ENCODE assay signal across 13 cellular contexts in genomic region chr22:39839917-39840510, GRCh38. TPM values are rescaled to one million over a fixed set of nuclear protein-coding genes. Genes with fewer than 3 reads are reported as not detected.
A peak's percentile ranks its signal among the peaks of the same experiment; 100 is the strongest.
DNase-seq lines count a peak whose midpoint lies in the region; ATAC-seq and TF ChIP-seq lines count a peak whose summit lies in the region.
"Had no signal": no experiment of that assay in that cellular context is flagged by ENCODE, and none has a peak within 500 bp of the region (broad histone marks: within the 10 kb centered on the region; RNA-seq: fewer than 3 reads in every experiment).

No MANE protein-coding gene starts in this region.

- no peaks in the 10 kb centered on the region for H3K27me3 Mint-ChIP-seq in activated B cell treated with CpG ODN at 0.5 μM for 24 hours
- H3K27me3 Mint-ChIP-seq in activated naive CD8-positive, alpha-beta T cell treated with anti-CD3 and anti-CD28 coated beads, Interleukin-2, amount 50 U/mL, for 24 hours = no peaks in the 10 kb centered on the region

- POLR2A ChIA-PET in activated B cell treated with CpG ODN at 0.5 μM for 24 hours (lab: Charles Lee) = interaction anchor here (0.6 to 2.2 kb wide), 4 partner anchors 9 to 204 kb away, joined by 4 to 8 read pairs (median 4); no protein-coding TSS in a partner anchor

- DNase-seq in activated B cell treated with CpG ODN at 0.5 μM for 24 hours = no peak
- peak; percentile 31 for DNase-seq in activated naive CD8-positive, alpha-beta T cell treated with anti-CD3 and anti-CD28 coated beads, Interleukin-2, amount 50 U/mL, for 24 hours
- peak in 1 of 2 donors; percentile 56 for DNase-seq in stimulated activated effector memory CD8-positive, alpha-beta T cell treated with anti-CD3 and anti-CD28 coated beads, Interleukin-12 subunit alpha, Interleukin-12 subunit beta, amount 100 ng/mL, for 72 hours (ENCODE audit: low spot score in 2 of 2)
- DNase-seq in SKM-1 (lab: John Stamatoyannopoulos, UW; ENCODE audit: unreplicated experiment) = no peak
- DNase-seq in NCI-H1694 treated with DMSO at 0.1 percent for 48 hours (lab: John Stamatoyannopoulos, UW) = no peak
- DNase-seq in activated gamma-delta T cell treated with Interleukin-2 at 50 U/mL for 16 hours = no peak
- DNase-seq: head of caudate nucleus, left ventricle myocardium superior, NCI-H2081, T1000 had no signal

- ATAC-seq in activated B cell treated with CpG ODN at 0.5 μM for 24 hours (ENCODE audit: low read depth) = peak; percentile 52
- peak; percentile 100 for ATAC-seq in activated naive CD8-positive, alpha-beta T cell treated with anti-CD3 and anti-CD28 coated beads, Interleukin-2, amount 50 U/mL, for 24 hours
- peak; percentile 100 for ATAC-seq in stimulated activated effector memory CD8-positive, alpha-beta T cell treated with anti-CD3 and anti-CD28 coated beads, Interleukin-12 subunit alpha, Interleukin-12 subunit beta, amount 100 ng/mL, for 72 hours
- ATAC-seq: left ventricle myocardium superior had no signal

- no peaks in the 10 kb centered on the region for H3K36me3 ChIP-seq in KOPT-K1 (ENCODE audit: insufficient read depth, low read length)

- no peak for TF ChIP-seq CTCF in activated B cell treated with CpG ODN at 0.5 μM for 24 hours (IDR thresholded peaks at IDR 0.05)

- H3K9me3 Mint-ChIP-seq in activated B cell treated with CpG ODN at 0.5 μM for 24 hours = peaks cover 14% of the 10 kb centered on the region
- H3K9me3 Mint-ChIP-seq in activated naive CD8-positive, alpha-beta T cell treated with anti-CD3 and anti-CD28 coated beads, Interleukin-2, amount 50 U/mL, for 24 hours = no peaks in the 10 kb centered on the region
- H3K9me3 Mint-ChIP-seq in stimulated activated effector memory CD8-positive, alpha-beta T cell treated with anti-CD3 and anti-CD28 coated beads, Interleukin-12 subunit alpha, Interleukin-12 subunit beta, amount 100 ng/mL, for 72 hours = no peaks in the 10 kb centered on the region

- CTCF ChIA-PET in activated B cell treated with CpG ODN at 0.5 μM for 24 hours (lab: Charles Lee) = no interaction called here

- peak overlapping the region; percentile 1 for H3K27ac ChIP-seq in KOPT-K1 (ENCODE audit: low read depth, low read length, poor library complexity, severe bottlenecking)

- H3K36me3 Mint-ChIP-seq in activated B cell treated with CpG ODN at 0.5 μM for 24 hours (ENCODE audit: low read depth) = peaks cover 7% of the 10 kb centered on the region
- no peaks in the 10 kb centered on the region for H3K36me3 Mint-ChIP-seq in activated naive CD8-positive, alpha-beta T cell treated with anti-CD3 and anti-CD28 coated beads, Interleukin-2, amount 50 U/mL, for 24 hours (ENCODE audit: low read depth)
- no peaks in the 10 kb centered on the region for H3K36me3 Mint-ChIP-seq in stimulated activated effector memory CD8-positive, alpha-beta T cell treated with anti-CD3 and anti-CD28 coated beads, Interleukin-12 subunit alpha, Interleukin-12 subunit beta, amount 100 ng/mL, for 72 hours

- H3K4me3 Mint-ChIP-seq in activated B cell treated with CpG ODN at 0.5 μM for 24 hours = peak overlapping the region; percentile 60
- H3K4me3 Mint-ChIP-seq in activated naive CD8-positive, alpha-beta T cell treated with anti-CD3 and anti-CD28 coated beads, Interleukin-2, amount 50 U/mL, for 24 hours = peak overlapping the region; percentile 29
- no peak overlapping the region for H3K4me3 Mint-ChIP-seq in stimulated activated effector memory CD8-positive, alpha-beta T cell treated with anti-CD3 and anti-CD28 coated beads, Interleukin-12 subunit alpha, Interleukin-12 subunit beta, amount 100 ng/mL, for 72 hours

- peak overlapping the region; percentile 68 for H3K27ac Mint-ChIP-seq in activated B cell treated with CpG ODN at 0.5 μM for 24 hours
- peak overlapping the region; percentile 71 for H3K27ac Mint-ChIP-seq in activated naive CD8-positive, alpha-beta T cell treated with anti-CD3 and anti-CD28 coated beads, Interleukin-2, amount 50 U/mL, for 24 hours
- H3K27ac Mint-ChIP-seq in stimulated activated effector memory CD8-positive, alpha-beta T cell treated with anti-CD3 and anti-CD28 coated beads, Interleukin-12 subunit alpha, Interleukin-12 subunit beta, amount 100 ng/mL, for 72 hours = peak overlapping the region; percentile 50

- no peaks in the 10 kb centered on the region for H3K9me3 ChIP-seq in KOPT-K1 (ENCODE audit: insufficient read depth, low read length, poor library complexity, severe bottlenecking)

- H3K4me1 Mint-ChIP-seq in activated B cell treated with CpG ODN at 0.5 μM for 24 hours = peaks cover 44% of the 10 kb centered on the region
- H3K4me1 Mint-ChIP-seq in activated naive CD8-positive, alpha-beta T cell treated with anti-CD3 and anti-CD28 coated beads, Interleukin-2, amount 50 U/mL, for 24 hours = peaks cover 32% of the 10 kb centered on the region
- peaks cover 15% of the 10 kb centered on the region for H3K4me1 Mint-ChIP-seq in stimulated activated effector memory CD8-positive, alpha-beta T cell treated with anti-CD3 and anti-CD28 coated beads, Interleukin-12 subunit alpha, Interleukin-12 subunit beta, amount 100 ng/mL, for 72 hours

- intact Hi-C loops in activated B cell treated with CpG ODN at 0.5 μM for 24 hours (cut with micrococcal nuclease) = loop anchor here (2.0 kb wide), 1 partner anchor 15 kb away; no protein-coding TSS in a partner anchor

RNA-seq across cellular contexts. Expression of gene ENTHD1, which starts 53.5 kb away (rescaled TPM):
- 0.15 TPM in 1 of 2 replicates, not detected in the other for total RNA-seq in activated B cell treated with CpG ODN at 0.5 μM for 24 hours
- total RNA-seq: astrocyte, left ventricle myocardium superior, OCI-LY7 had no signal
